1 cellular context compared by ENCODE assay signal in the genomic region with DNA sequence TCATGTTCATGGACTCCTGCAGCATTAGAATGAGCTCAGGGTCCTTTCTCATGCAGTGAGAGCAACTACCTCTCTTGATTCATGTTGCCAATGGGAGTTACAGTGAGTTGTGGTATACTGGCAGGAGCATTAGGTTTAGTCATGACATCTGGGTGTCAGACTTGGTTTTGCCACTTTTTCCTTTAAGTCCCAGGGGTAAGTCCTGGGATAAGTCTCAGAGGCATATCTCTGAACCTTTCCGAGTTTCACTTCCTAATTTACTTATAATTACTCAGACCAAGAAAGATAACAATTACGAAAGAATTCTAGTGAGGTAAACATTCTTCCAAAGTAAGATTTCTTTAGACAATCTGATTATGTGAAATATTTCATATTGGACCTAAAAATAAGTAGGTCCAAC.
TF ChIP-seq lines count a peak whose summit lies in the region.

No MANE protein-coding gene starts in this region.

TF ChIP-seq in IMR-90, 13 proteins besides CTCF, POLR2A, EP300 and RAD21:
- no peak for TF ChIP-seq SMC3 (IDR thresholded peaks at IDR 0.05; ENCODE audit: low read depth, low read length)
- TF ChIP-seq ELK1 (IDR thresholded peaks at IDR 0.05; ENCODE audit: borderline replicate concordance, low read depth, low read length), result no peak
- no peak for TF ChIP-seq RFX5 (IDR thresholded peaks at IDR 0.05; ENCODE audit: low read depth, low read length)
- TF ChIP-seq FOS (IDR thresholded peaks at IDR 0.05; ENCODE audit: low read depth, low read length), result no peak
- TF ChIP-seq CEBPB (IDR thresholded peaks at IDR 0.05; ENCODE audit: low read depth, low read length), result no peak
- no peak for TF ChIP-seq RCOR1 (IDR thresholded peaks at IDR 0.05; ENCODE audit: insufficient replicate concordance, low read length)
